8 cellular contexts compared by ENCODE assay signal in genomic region chr2:15540523-15540922, GRCh38. TPM values are rescaled to one million over a fixed set of nuclear protein-coding genes. Genes with fewer than 3 reads are reported as not detected.
ATAC-seq and TF ChIP-seq lines count a peak whose summit lies in the region.
"Not testable (repeated sequence)": the region's sequence is repeated elsewhere in the genome, so short reads cannot be mapped to it uniquely, and the experiment has no call there.

No MANE protein-coding gene starts in this region.

- H3K36me3 ChIP-seq in DOHH2 (ENCODE audit: control insufficient read depth, low read length): not testable (repeated sequence)

- H3K36me3 Mint-ChIP-seq in IgD-negative memory B cell: peaks cover 15% of the 10 kb centered on the region
- H3K36me3 Mint-ChIP-seq in activated T-helper 17 cell treated with anti-CD3 and anti-CD28 coated beads, Interleukin-2, amount 50 U/mL, for 72 hours (ENCODE audit: low read depth): peaks cover 72% of the 10 kb centered on the region
- H3K36me3 Mint-ChIP-seq in stimulated activated memory B cell treated with anti-CD40 and anti-IgM and Interleukin-4, amounts not matched to agents 10 μg/mL and 1 μg/mL and 100 μg/mL, for 72 hours: peaks cover 34% of the 10 kb centered on the region

- H3K27ac ChIP-seq in DOHH2 (ENCODE audit: low read depth, low read length): peak overlapping the region; percentile 19; the same call in 1 of the 2 replicates

- H3K27ac Mint-ChIP-seq in IgD-negative memory B cell: peak overlapping the region; percentile 5 to 71 (median 9)
- H3K27ac Mint-ChIP-seq in activated T-helper 17 cell treated with anti-CD3 and anti-CD28 coated beads, Interleukin-2, amount 50 U/mL, for 72 hours: peak overlapping the region; percentile 11
- peak overlapping the region; percentile 13 for H3K27ac Mint-ChIP-seq in stimulated activated memory B cell treated with anti-CD40 and anti-IgM and Interleukin-4, amounts not matched to agents 10 μg/mL and 1 μg/mL and 100 μg/mL, for 72 hours

- H3F3A ChIP-seq in DOHH2 (ENCODE audit: control insufficient read depth, insufficient read depth): not testable (repeated sequence)

- ATAC-seq in GM18907 (IDR thresholded peaks at IDR 0.05; ENCODE audit: unreplicated experiment) (peak; percentile 34), GM19452 (IDR thresholded peaks at IDR 0.05; ENCODE audit: unreplicated experiment) (peak; percentile 2), GM21786 (IDR thresholded peaks at IDR 0.05; ENCODE audit: unreplicated experiment) (peak; percentile 23), HG03025 (IDR thresholded peaks at IDR 0.05; ENCODE audit: low FRiP score, unreplicated experiment) (peak; percentile 20)
- ATAC-seq in activated T-helper 17 cell treated with anti-CD3 and anti-CD28 coated beads, Interleukin-2, amount 50 U/mL, for 72 hours (replicated peaks); stimulated activated memory B cell treated with anti-CD40 and anti-IgM and Interleukin-4, amounts not matched to agents 10 μg/mL and 1 μg/mL and 100 μg/mL, for 72 hours: not testable (repeated sequence)

- H3K4me2 ChIP-seq in DOHH2 (ENCODE audit: low read length): peak overlapping the region; percentile 66

- H3K9me3 ChIP-seq in DOHH2 (ENCODE audit: control insufficient read depth, insufficient read depth, low read length): not testable (repeated sequence)

- peaks cover 17 to 18% (median 17%) of the 10 kb centered on the region in 3 donors for H3K4me1 Mint-ChIP-seq in IgD-negative memory B cell
- peaks cover 20% of the 10 kb centered on the region for H3K4me1 Mint-ChIP-seq in activated T-helper 17 cell treated with anti-CD3 and anti-CD28 coated beads, Interleukin-2, amount 50 U/mL, for 72 hours
- peaks cover 20% of the 10 kb centered on the region for H3K4me1 Mint-ChIP-seq in stimulated activated memory B cell treated with anti-CD40 and anti-IgM and Interleukin-4, amounts not matched to agents 10 μg/mL and 1 μg/mL and 100 μg/mL, for 72 hours

- H3K27me3 ChIP-seq in DOHH2 (ENCODE audit: control insufficient read depth, low read length): not testable (repeated sequence)

- H3K9me2 ChIP-seq in DOHH2 (replicated peaks; ENCODE audit: control insufficient read depth, low read length): not testable (repeated sequence)

- not testable (repeated sequence) for TF ChIP-seq CTCF in DOHH2 (IDR thresholded peaks at IDR 0.05; ENCODE audit: low read depth, low read length, poor library complexity, severe bottlenecking)

- not testable (repeated sequence) for H3K9me3 Mint-ChIP-seq in IgD-negative memory B cell; activated T-helper 17 cell treated with anti-CD3 and anti-CD28 coated beads, Interleukin-2, amount 50 U/mL, for 72 hours; stimulated activated memory B cell treated with anti-CD40 and anti-IgM and Interleukin-4, amounts not matched to agents 10 μg/mL and 1 μg/mL and 100 μg/mL, for 72 hours

- peaks cover 17% of the 10 kb centered on the region for H3K4me1 ChIP-seq in DOHH2 (ENCODE audit: control insufficient read depth, low read length)

- not testable (repeated sequence) for H3K79me2 ChIP-seq in DOHH2 (ENCODE audit: control insufficient read depth, low read length)

- H4K20me1 ChIP-seq in DOHH2 (ENCODE audit: control insufficient read depth, insufficient read depth, low read depth, low read length): not testable (repeated sequence)

- H3K4me3 Mint-ChIP-seq in IgD-negative memory B cell: peak overlapping the region in 1 of 4 donors; percentile 46
- not testable (repeated sequence) for H3K4me3 Mint-ChIP-seq in activated T-helper 17 cell treated with anti-CD3 and anti-CD28 coated beads, Interleukin-2, amount 50 U/mL, for 72 hours; stimulated activated memory B cell treated with anti-CD40 and anti-IgM and Interleukin-4, amounts not matched to agents 10 μg/mL and 1 μg/mL and 100 μg/mL, for 72 hours

- not testable (repeated sequence) for H3K27me3 Mint-ChIP-seq in IgD-negative memory B cell; activated T-helper 17 cell treated with anti-CD3 and anti-CD28 coated beads, Interleukin-2, amount 50 U/mL, for 72 hours; stimulated activated memory B cell treated with anti-CD40 and anti-IgM and Interleukin-4, amounts not matched to agents 10 μg/mL and 1 μg/mL and 100 μg/mL, for 72 hours

- H3K4me3 ChIP-seq in DOHH2 (ENCODE audit: low read length): peak overlapping the region; percentile 7; the same call in 1 of the 2 replicates

RNA-seq across cellular contexts. Expression of gene NBAS, which starts 20.6 kb away (rescaled TPM):
- 12.6 TPM for polyA plus RNA-seq in IgD-negative memory B cell
- total RNA-seq in activated T-helper 17 cell treated with anti-CD3 and anti-CD28 coated beads, Interleukin-2, amount 50 U/mL, for 72 hours: 10 to 100 TPM; 36.3 to 39.5 TPM

RNA-seq across cellular contexts. Expression of gene DDX1, which starts 51.1 kb away (rescaled TPM):
- polyA plus RNA-seq in IgD-negative memory B cell: 38.0 TPM
- total RNA-seq in activated T-helper 17 cell treated with anti-CD3 and anti-CD28 coated beads, Interleukin-2, amount 50 U/mL, for 72 hours: 10 to 100 TPM; 41.1 to 95.2 TPM
